10 cellular contexts compared by ENCODE assay signal in the genomic region with DNA sequence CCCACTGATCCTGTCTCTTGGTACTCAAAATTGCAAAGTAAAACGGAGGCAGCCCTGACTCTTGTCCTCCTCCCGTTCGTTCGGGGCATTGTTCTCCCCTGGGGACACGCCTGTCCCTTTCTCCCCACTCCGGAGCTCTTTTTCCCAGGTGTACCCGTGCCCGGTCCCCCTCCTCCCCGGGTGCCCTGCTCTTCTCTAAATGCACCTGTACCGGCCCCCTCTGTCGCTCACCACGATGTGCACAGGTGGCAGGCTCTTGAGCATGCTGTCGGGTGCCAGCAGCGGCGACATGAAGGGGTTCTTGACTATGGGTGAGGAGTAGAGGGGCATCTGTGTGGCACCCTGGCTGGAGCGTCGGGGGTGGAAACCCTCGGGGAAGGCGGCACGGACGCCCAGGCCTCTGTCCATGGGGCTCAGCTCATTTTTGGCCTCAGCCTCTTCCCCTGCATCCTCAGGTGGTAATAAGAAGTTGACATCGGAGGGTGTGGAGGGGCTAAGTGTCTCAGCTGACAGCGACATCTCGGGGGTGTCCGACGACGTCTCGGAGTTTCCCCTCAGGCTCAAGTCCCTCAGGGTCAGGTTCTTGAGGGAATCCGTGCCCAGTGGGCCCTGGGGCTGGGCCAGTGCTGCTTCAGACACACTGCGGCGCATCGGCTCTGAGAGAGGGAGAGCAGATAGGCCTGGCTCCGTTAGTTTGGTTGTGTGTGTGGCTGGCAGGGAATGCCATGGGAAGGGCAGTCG. TPM values are rescaled to one million over a fixed set of nuclear protein-coding genes. Genes with fewer than 3 reads are reported as not detected.
DNase-seq lines count a peak whose midpoint lies in the region; TF ChIP-seq lines count a peak whose summit lies in the region.
"Had no signal": no experiment of that assay in that cellular context is flagged by ENCODE, and none has a peak within 500 bp of the region (broad histone marks: within the 10 kb centered on the region; RNA-seq: fewer than 3 reads in every experiment).

No MANE protein-coding gene starts in this region.

- POLR2A ChIA-PET in activated CD4-positive, alpha-beta memory T cell treated with anti-CD3 and anti-CD28 coated beads for 36 hours (lab: Charles Lee), result no interaction called here

- TF ChIP-seq EP300 in stomach (IDR thresholded peaks at IDR 0.05), result no peak

- no peak for TF ChIP-seq POLR2A in stomach (IDR thresholded peaks at IDR 0.05)

- H3K27ac Mint-ChIP-seq in activated CD4-positive, alpha-beta T cell treated with anti-CD3 and anti-CD28 coated beads, Interleukin-2, amount 10 ng/mL, durations not matched to agents 24 days and 14 days, result no peak overlapping the region
- no peak overlapping the region for H3K27ac Mint-ChIP-seq in activated CD4-positive, alpha-beta memory T cell treated with anti-CD3 and anti-CD28 coated beads for 36 hours

- CTCF ChIA-PET in activated CD4-positive, alpha-beta memory T cell treated with anti-CD3 and anti-CD28 coated beads for 36 hours (lab: Charles Lee), result interaction anchor here (0.9 to 4.5 kb wide), 3 partner anchors 11 to 270 kb away, joined by 4 to 17 read pairs (median 4); partner anchors contain the start of gene POU2F2

- no peaks in the 10 kb centered on the region for H3K9me3 ChIP-seq in stomach

- WGBS in stomach, 5 donors, result 63 to 71% (median 67%) methylated on average over 34 of the region's 34 CpGs

- peak overlapping the region in 1 of 5 donors; percentile 78 for H3K27ac ChIP-seq in stomach

- H3K9me3 Mint-ChIP-seq in activated CD4-positive, alpha-beta T cell treated with anti-CD3 and anti-CD28 coated beads, Interleukin-2, amount 10 ng/mL, durations not matched to agents 24 days and 14 days, result no peaks in the 10 kb centered on the region
- no peaks in the 10 kb centered on the region for H3K9me3 Mint-ChIP-seq in activated CD4-positive, alpha-beta memory T cell treated with anti-CD3 and anti-CD28 coated beads for 36 hours

- DNase-seq in activated CD4-positive, alpha-beta T cell treated with anti-CD3 and anti-CD28 coated beads, Interleukin-2, amount 10 ng/mL, durations not matched to agents 24 days and 14 days, result no peak
- no peak for DNase-seq in activated CD4-positive, alpha-beta T cell treated with anti-CD3 and anti-CD28 coated beads for 4 hours
- DNase-seq in activated CD4-positive, alpha-beta memory T cell treated with anti-CD3 and anti-CD28 coated beads for 36 hours, result no peak
- no peak for DNase-seq in stomach
- no peak for DNase-seq in stimulated activated CD4-positive, alpha-beta T cell treated with anti-CD3 and anti-CD28 coated beads, Interleukin-1b, Interleukin-23, amount 100 ng/mL, for 48 hours
- no peak for DNase-seq in NCI-H226
- no peak for DNase-seq in iPS-NIHi7 (ENCODE audit: extremely low spot score)
- DNase-seq: NCI-H2107 had no signal

- H3K4me3 ChIP-seq in iPS-11a (ENCODE audit: low read depth, low read length) (peak overlapping the region; percentile 62), stomach (peak overlapping the region; percentile 59 to 69 (median 64))

- H3K4me3 Mint-ChIP-seq in activated CD4-positive, alpha-beta T cell treated with anti-CD3 and anti-CD28 coated beads, Interleukin-2, amount 10 ng/mL, durations not matched to agents 24 days and 14 days, result peak overlapping the region; percentile 84
- H3K4me3 Mint-ChIP-seq in activated CD4-positive, alpha-beta memory T cell treated with anti-CD3 and anti-CD28 coated beads for 36 hours, result peak overlapping the region; percentile 71

- peaks cover 15 to 32% (median 24%) of the 10 kb centered on the region in 4 donors for H3K4me1 ChIP-seq in stomach

- H3K36me3 ChIP-seq in stomach, result peaks cover 0 to 25% (median 11%) of the 10 kb centered on the region in 4 donors

- no peaks in the 10 kb centered on the region for H3K27me3 Mint-ChIP-seq in activated CD4-positive, alpha-beta T cell treated with anti-CD3 and anti-CD28 coated beads, Interleukin-2, amount 10 ng/mL, durations not matched to agents 24 days and 14 days
- H3K27me3 Mint-ChIP-seq in activated CD4-positive, alpha-beta memory T cell treated with anti-CD3 and anti-CD28 coated beads for 36 hours, result no peaks in the 10 kb centered on the region

- no peak for TF ChIP-seq CTCF in stomach (IDR thresholded peaks at IDR 0.05)

- peaks cover 46% of the 10 kb centered on the region for H3K36me3 Mint-ChIP-seq in activated CD4-positive, alpha-beta T cell treated with anti-CD3 and anti-CD28 coated beads, Interleukin-2, amount 10 ng/mL, durations not matched to agents 24 days and 14 days (ENCODE audit: low read depth)
- peaks cover 5% of the 10 kb centered on the region for H3K36me3 Mint-ChIP-seq in activated CD4-positive, alpha-beta memory T cell treated with anti-CD3 and anti-CD28 coated beads for 36 hours

- H3K27me3 ChIP-seq in stomach, result no peaks in the 10 kb centered on the region

- intact Hi-C loops in activated CD4-positive, alpha-beta T cell treated with anti-CD3 and anti-CD28 coated beads, Interleukin-2, amount 10 ng/mL, durations not matched to agents 24 days and 14 days (cut with micrococcal nuclease), result no loop called here
- intact Hi-C loops in activated CD4-positive, alpha-beta memory T cell treated with anti-CD3 and anti-CD28 coated beads for 36 hours (cut with micrococcal nuclease), result no loop called here
- intact Hi-C loops in stomach (cut with DNase I; ENCODE audit: low total_unique reads), result no loop called here

- peaks cover 25% of the 10 kb centered on the region for H3K4me1 Mint-ChIP-seq in activated CD4-positive, alpha-beta T cell treated with anti-CD3 and anti-CD28 coated beads, Interleukin-2, amount 10 ng/mL, durations not matched to agents 24 days and 14 days
- peaks cover 29% of the 10 kb centered on the region for H3K4me1 Mint-ChIP-seq in activated CD4-positive, alpha-beta memory T cell treated with anti-CD3 and anti-CD28 coated beads for 36 hours (ENCODE audit: low read depth)

RNA-seq across cellular contexts. Expression of gene CNFN, which starts 12.4 kb away (rescaled TPM):
- not detected in 2 replicates for total RNA-seq in activated CD4-positive, alpha-beta T cell treated with anti-CD3 and anti-CD28 coated beads, Interleukin-2, amount 10 ng/mL, durations not matched to agents 24 days and 14 days
- not detected for total RNA-seq in activated CD4-positive, alpha-beta memory T cell treated with anti-CD3 and anti-CD28 coated beads for 36 hours
- total RNA-seq in stomach, result 1 to 10 TPM in 1 of 5 donors, not detected in 4; 7.8 TPM
- 100 to 1,000 TPM in 1 of 3 donors, 1 to 10 TPM in 2; 2.0 to 395 (median 2.4) TPM for polyA plus RNA-seq in stomach
- total RNA-seq: lung microvascular endothelial cell had no signal

RNA-seq across cellular contexts. Expression of gene LIPE, which starts 24.6 kb away (rescaled TPM):
- total RNA-seq in activated CD4-positive, alpha-beta T cell treated with anti-CD3 and anti-CD28 coated beads, Interleukin-2, amount 10 ng/mL, durations not matched to agents 24 days and 14 days, result 35.0 and 39.1 TPM in 2 replicates
- total RNA-seq in activated CD4-positive, alpha-beta memory T cell treated with anti-CD3 and anti-CD28 coated beads for 36 hours, result 10 to 100 TPM; 31.6 to 31.8 TPM
- 100 to 1,000 TPM in 1 of 5 donors, 10 to 100 TPM in 2, 1 to 10 TPM in 2; 3.1 to 139 (median 13.6) TPM for total RNA-seq in stomach
- polyA plus RNA-seq in stomach, result 10 to 100 TPM in 1 of 3 donors, 1 to 10 TPM in 2; 7.3 to 15.7 (median 7.5) TPM

RNA-seq across cellular contexts. Expression of gene CXCL17, which starts 40.2 kb away (rescaled TPM):
- total RNA-seq in activated CD4-positive, alpha-beta T cell treated with anti-CD3 and anti-CD28 coated beads, Interleukin-2, amount 10 ng/mL, durations not matched to agents 24 days and 14 days, result not detected in 2 replicates
- total RNA-seq in activated CD4-positive, alpha-beta memory T cell treated with anti-CD3 and anti-CD28 coated beads for 36 hours, result not detected
- total RNA-seq in stomach, result 100 to 1,000 TPM in 1 of 5 donors, 10 to 100 TPM in 2, 1 to 10 TPM in 1, not detected in 1; 7.6 to 208 (median 35.9) TPM
- 100 to 1,000 TPM; 107 to 518 (median 441) TPM for polyA plus RNA-seq in stomach
- total RNA-seq: lung microvascular endothelial cell had no signal
